In the genomic region with DNA sequence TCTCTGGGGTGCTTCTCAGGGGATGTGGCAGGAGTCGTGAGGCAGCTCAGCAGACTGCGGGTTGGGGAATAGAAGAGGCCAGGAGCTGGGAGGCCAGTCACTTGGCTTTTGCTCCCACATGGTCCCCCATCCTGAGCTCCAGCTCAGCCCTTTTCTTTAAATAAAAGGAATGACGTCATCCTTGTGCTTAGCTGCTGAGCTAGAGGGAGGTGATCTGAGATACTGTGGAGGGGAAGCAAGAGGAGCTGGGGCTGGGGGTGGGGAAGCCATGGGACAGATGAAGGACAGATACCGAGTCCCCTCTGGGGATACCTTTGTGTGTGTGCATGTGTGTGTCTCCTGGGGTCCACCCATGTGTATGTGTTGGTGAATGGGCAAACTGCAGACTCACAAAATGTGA, we compare ENCODE assay signal across 1 cellular context.
TF ChIP-seq lines count a peak whose summit lies in the region.

No MANE protein-coding gene starts in this region.

TF ChIP-seq in WTC11, 78 proteins besides CTCF, POLR2A, EP300 and RAD21 (continued from another document):
- TF ChIP-seq, protein P1, sequence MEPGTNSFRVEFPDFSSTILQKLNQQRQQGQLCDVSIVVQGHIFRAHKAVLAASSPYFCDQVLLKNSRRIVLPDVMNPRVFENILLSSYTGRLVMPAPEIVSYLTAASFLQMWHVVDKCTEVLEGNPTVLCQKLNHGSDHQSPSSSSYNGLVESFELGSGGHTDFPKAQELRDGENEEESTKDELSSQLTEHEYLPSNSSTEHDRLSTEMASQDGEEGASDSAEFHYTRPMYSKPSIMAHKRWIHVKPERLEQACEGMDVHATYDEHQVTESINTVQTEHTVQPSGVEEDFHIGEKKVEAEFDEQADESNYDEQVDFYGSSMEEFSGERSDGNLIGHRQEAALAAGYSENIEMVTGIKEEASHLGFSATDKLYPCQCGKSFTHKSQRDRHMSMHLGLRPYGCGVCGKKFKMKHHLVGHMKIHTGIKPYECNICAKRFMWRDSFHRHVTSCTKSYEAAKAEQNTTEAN (CRISPR knock-in tag; IDR thresholded peaks at IDR 0.05), result no peak
- TF ChIP-seq, protein P2, sequence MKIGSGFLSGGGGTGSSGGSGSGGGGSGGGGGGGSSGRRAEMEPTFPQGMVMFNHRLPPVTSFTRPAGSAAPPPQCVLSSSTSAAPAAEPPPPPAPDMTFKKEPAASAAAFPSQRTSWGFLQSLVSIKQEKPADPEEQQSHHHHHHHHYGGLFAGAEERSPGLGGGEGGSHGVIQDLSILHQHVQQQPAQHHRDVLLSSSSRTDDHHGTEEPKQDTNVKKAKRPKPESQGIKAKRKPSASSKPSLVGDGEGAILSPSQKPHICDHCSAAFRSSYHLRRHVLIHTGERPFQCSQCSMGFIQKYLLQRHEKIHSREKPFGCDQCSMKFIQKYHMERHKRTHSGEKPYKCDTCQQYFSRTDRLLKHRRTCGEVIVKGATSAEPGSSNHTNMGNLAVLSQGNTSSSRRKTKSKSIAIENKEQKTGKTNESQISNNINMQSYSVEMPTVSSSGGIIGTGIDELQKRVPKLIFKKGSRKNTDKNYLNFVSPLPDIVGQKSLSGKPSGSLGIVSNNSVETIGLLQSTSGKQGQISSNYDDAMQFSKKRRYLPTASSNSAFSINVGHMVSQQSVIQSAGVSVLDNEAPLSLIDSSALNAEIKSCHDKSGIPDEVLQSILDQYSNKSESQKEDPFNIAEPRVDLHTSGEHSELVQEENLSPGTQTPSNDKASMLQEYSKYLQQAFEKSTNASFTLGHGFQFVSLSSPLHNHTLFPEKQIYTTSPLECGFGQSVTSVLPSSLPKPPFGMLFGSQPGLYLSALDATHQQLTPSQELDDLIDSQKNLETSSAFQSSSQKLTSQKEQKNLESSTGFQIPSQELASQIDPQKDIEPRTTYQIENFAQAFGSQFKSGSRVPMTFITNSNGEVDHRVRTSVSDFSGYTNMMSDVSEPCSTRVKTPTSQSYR (CRISPR knock-in tag; IDR thresholded peaks at IDR 0.05), result no peak
- no peak for TF ChIP-seq IRF2 (CRISPR knock-in tag; IDR thresholded peaks at IDR 0.05; ENCODE audit: borderline replicate concordance, low read depth)
- TF ChIP-seq, protein P3, sequence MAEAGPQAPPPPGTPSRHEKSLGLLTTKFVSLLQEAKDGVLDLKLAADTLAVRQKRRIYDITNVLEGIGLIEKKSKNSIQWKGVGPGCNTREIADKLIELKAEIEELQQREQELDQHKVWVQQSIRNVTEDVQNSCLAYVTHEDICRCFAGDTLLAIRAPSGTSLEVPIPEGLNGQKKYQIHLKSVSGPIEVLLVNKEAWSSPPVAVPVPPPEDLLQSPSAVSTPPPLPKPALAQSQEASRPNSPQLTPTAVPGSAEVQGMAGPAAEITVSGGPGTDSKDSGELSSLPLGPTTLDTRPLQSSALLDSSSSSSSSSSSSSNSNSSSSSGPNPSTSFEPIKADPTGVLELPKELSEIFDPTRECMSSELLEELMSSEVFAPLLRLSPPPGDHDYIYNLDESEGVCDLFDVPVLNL (CRISPR knock-in tag; IDR thresholded peaks at IDR 0.05; ENCODE audit: borderline replicate concordance, low read depth), result no peak
- no peak for TF ChIP-seq ZNF423 (CRISPR knock-in tag; IDR thresholded peaks at IDR 0.05)
- TF ChIP-seq, protein P4, sequence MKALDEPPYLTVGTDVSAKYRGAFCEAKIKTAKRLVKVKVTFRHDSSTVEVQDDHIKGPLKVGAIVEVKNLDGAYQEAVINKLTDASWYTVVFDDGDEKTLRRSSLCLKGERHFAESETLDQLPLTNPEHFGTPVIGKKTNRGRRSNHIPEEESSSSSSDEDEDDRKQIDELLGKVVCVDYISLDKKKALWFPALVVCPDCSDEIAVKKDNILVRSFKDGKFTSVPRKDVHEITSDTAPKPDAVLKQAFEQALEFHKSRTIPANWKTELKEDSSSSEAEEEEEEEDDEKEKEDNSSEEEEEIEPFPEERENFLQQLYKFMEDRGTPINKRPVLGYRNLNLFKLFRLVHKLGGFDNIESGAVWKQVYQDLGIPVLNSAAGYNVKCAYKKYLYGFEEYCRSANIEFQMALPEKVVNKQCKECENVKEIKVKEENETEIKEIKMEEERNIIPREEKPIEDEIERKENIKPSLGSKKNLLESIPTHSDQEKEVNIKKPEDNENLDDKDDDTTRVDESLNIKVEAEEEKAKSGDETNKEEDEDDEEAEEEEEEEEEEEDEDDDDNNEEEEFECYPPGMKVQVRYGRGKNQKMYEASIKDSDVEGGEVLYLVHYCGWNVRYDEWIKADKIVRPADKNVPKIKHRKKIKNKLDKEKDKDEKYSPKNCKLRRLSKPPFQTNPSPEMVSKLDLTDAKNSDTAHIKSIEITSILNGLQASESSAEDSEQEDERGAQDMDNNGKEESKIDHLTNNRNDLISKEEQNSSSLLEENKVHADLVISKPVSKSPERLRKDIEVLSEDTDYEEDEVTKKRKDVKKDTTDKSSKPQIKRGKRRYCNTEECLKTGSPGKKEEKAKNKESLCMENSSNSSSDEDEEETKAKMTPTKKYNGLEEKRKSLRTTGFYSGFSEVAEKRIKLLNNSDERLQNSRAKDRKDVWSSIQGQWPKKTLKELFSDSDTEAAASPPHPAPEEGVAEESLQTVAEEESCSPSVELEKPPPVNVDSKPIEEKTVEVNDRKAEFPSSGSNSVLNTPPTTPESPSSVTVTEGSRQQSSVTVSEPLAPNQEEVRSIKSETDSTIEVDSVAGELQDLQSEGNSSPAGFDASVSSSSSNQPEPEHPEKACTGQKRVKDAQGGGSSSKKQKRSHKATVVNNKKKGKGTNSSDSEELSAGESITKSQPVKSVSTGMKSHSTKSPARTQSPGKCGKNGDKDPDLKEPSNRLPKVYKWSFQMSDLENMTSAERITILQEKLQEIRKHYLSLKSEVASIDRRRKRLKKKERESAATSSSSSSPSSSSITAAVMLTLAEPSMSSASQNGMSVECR (CRISPR knock-in tag; IDR thresholded peaks at IDR 0.05; ENCODE audit: borderline replicate concordance), result no peak
- no peak for TF ChIP-seq NR2C2 (CRISPR knock-in tag; IDR thresholded peaks at IDR 0.05)
